In genomic region chr4:91064157-91064853, GRCh38 we compare ENCODE assay signal across 10 cellular contexts.
DNase-seq lines count a peak whose midpoint lies in the region; ATAC-seq and TF ChIP-seq lines count a peak whose summit lies in the region.
"Had no signal": no experiment of that assay in that cellular context is flagged by ENCODE, and none has a peak within 500 bp of the region (broad histone marks: within the 10 kb centered on the region; RNA-seq: fewer than 3 reads in every experiment).

No MANE protein-coding gene starts in this region.

- TF ChIP-seq RAD21 in Ishikawa (IDR thresholded peaks at IDR 0.05; ENCODE audit: low read depth) = no peak

- TF ChIP-seq POLR2A in erythroblast (IDR thresholded peaks at IDR 0.05; ENCODE audit: low read length) = no peak
- no peak for TF ChIP-seq POLR2A in upper lobe of left lung (IDR thresholded peaks at IDR 0.05)

- H3K4me3 Mint-ChIP-seq in natural killer cell treated with Interleukin-12 subunit alpha and Interleukin-12 subunit beta and Interleukin-15 and Interleukin-18, amount 100 ng/mL, for 72 hours = no peak overlapping the region
- H3K4me3 Mint-ChIP-seq: activated naive CD4-positive, alpha-beta T cell treated with anti-CD3 and anti-CD28 coated beads, Interleukin-2, amount 50 U/mL, for 24 hours; stimulated activated naive CD8-positive, alpha-beta T cell treated with anti-CD3 and anti-CD28 coated beads, Interleukin-15, Interleukin-2, amounts not matched to agents 100 ng/mL and 50 ng/mL, for 24 hours had no signal

- no peaks in the 10 kb centered on the region for H3K4me1 Mint-ChIP-seq in natural killer cell treated with Interleukin-12 subunit alpha and Interleukin-12 subunit beta and Interleukin-15 and Interleukin-18, amount 100 ng/mL, for 72 hours (ENCODE audit: low read depth in 2 of 2)
- H3K4me1 Mint-ChIP-seq: activated naive CD4-positive, alpha-beta T cell treated with anti-CD3 and anti-CD28 coated beads, Interleukin-2, amount 50 U/mL, for 24 hours had no signal

- no peaks in the 10 kb centered on the region for H3K27me3 ChIP-seq in upper lobe of left lung

- H3K9me3 Mint-ChIP-seq in natural killer cell treated with Interleukin-12 subunit alpha and Interleukin-12 subunit beta and Interleukin-15 and Interleukin-18, amount 100 ng/mL, for 72 hours = peaks cover 8% of the 10 kb centered on the region
- H3K9me3 Mint-ChIP-seq: stimulated activated naive CD8-positive, alpha-beta T cell treated with anti-CD3 and anti-CD28 coated beads, Interleukin-15, Interleukin-2, amounts not matched to agents 100 ng/mL and 50 ng/mL, for 24 hours had no signal

- no peak overlapping the region for H3K4me3 ChIP-seq in skeletal muscle cell (ENCODE audit: low read depth, low read length)
- no peak overlapping the region for H3K4me3 ChIP-seq in upper lobe of left lung

- H3K27me3 Mint-ChIP-seq in natural killer cell treated with Interleukin-12 subunit alpha and Interleukin-12 subunit beta and Interleukin-15 and Interleukin-18, amount 100 ng/mL, for 72 hours = no peaks in the 10 kb centered on the region
- H3K27me3 Mint-ChIP-seq: activated naive CD4-positive, alpha-beta T cell treated with anti-CD3 and anti-CD28 coated beads, Interleukin-2, amount 50 U/mL, for 24 hours; stimulated activated naive CD8-positive, alpha-beta T cell treated with anti-CD3 and anti-CD28 coated beads, Interleukin-15, Interleukin-2, amounts not matched to agents 100 ng/mL and 50 ng/mL, for 24 hours had no signal

- no peak for TF ChIP-seq CTCF in upper lobe of left lung (IDR thresholded peaks at IDR 0.05)

- H3K27ac Mint-ChIP-seq in natural killer cell treated with Interleukin-12 subunit alpha and Interleukin-12 subunit beta and Interleukin-15 and Interleukin-18, amount 100 ng/mL, for 72 hours = no peak overlapping the region
- H3K27ac Mint-ChIP-seq: activated naive CD4-positive, alpha-beta T cell treated with anti-CD3 and anti-CD28 coated beads, Interleukin-2, amount 50 U/mL, for 24 hours; stimulated activated naive CD8-positive, alpha-beta T cell treated with anti-CD3 and anti-CD28 coated beads, Interleukin-15, Interleukin-2, amounts not matched to agents 100 ng/mL and 50 ng/mL, for 24 hours had no signal

- 33 to 34% methylated on average over 2 of the region's 2 CpGs for WGBS in upper lobe of left lung, 2 donors

- DNase-seq in NCI-H748 (lab: John Stamatoyannopoulos, UW; ENCODE audit: unreplicated experiment) = peak; percentile 92
- peak; percentile 5 to 31 for DNase-seq in erythroblast (lab: John Stamatoyannopoulos, UW)
- DNase-seq in skeletal muscle cell (ENCODE audit: low read depth) = peak; percentile 62
- no peak for DNase-seq in upper lobe of left lung
- DNase-seq in natural killer cell treated with Interleukin-12 subunit alpha and Interleukin-12 subunit beta and Interleukin-15 and Interleukin-18, amount 100 ng/mL, for 72 hours (ENCODE audit: low spot score) = no peak

- H3K4me1 ChIP-seq in upper lobe of left lung = peaks cover 0 to 6% (median 2%) of the 10 kb centered on the region in 4 donors

- no peak for TF ChIP-seq EP300 in Ishikawa (IDR thresholded peaks at IDR 0.05; ENCODE audit: borderline replicate concordance)
- no peak for TF ChIP-seq EP300 in upper lobe of left lung (IDR thresholded peaks at IDR 0.05)

- no peaks in the 10 kb centered on the region for H3K9me3 ChIP-seq in upper lobe of left lung

- ATAC-seq in upper lobe of left lung (ENCODE audit: low FRiP score in 2 of 2) (no peak), GM21423 (IDR thresholded peaks at IDR 0.05; ENCODE audit: unreplicated experiment) (no peak), HG03354 (IDR thresholded peaks at IDR 0.05; ENCODE audit: poor library complexity, severe bottlenecking, unreplicated experiment) (no peak)
- ATAC-seq in natural killer cell treated with Interleukin-12 subunit alpha and Interleukin-12 subunit beta and Interleukin-15 and Interleukin-18, amount 100 ng/mL, for 72 hours = no peak

- no peaks in the 10 kb centered on the region for H3K36me3 ChIP-seq in upper lobe of left lung

- H3K36me3 Mint-ChIP-seq in natural killer cell treated with Interleukin-12 subunit alpha and Interleukin-12 subunit beta and Interleukin-15 and Interleukin-18, amount 100 ng/mL, for 72 hours = no peaks in the 10 kb centered on the region
- H3K36me3 Mint-ChIP-seq: activated naive CD4-positive, alpha-beta T cell treated with anti-CD3 and anti-CD28 coated beads, Interleukin-2, amount 50 U/mL, for 24 hours had no signal

- no peak overlapping the region for H3K27ac ChIP-seq in upper lobe of left lung

TF ChIP-seq in Ishikawa, 13 proteins besides CTCF, POLR2A, EP300 and RAD21:
- TF ChIP-seq NFIC (IDR thresholded peaks at IDR 0.05) = peak; percentile 65
- TF ChIP-seq TEAD4 (IDR thresholded peaks at IDR 0.05) = 0 out of 2 replicates have a peak, but pooled peaks have one; percentile 13
- TF ChIP-seq, protein P1, sequence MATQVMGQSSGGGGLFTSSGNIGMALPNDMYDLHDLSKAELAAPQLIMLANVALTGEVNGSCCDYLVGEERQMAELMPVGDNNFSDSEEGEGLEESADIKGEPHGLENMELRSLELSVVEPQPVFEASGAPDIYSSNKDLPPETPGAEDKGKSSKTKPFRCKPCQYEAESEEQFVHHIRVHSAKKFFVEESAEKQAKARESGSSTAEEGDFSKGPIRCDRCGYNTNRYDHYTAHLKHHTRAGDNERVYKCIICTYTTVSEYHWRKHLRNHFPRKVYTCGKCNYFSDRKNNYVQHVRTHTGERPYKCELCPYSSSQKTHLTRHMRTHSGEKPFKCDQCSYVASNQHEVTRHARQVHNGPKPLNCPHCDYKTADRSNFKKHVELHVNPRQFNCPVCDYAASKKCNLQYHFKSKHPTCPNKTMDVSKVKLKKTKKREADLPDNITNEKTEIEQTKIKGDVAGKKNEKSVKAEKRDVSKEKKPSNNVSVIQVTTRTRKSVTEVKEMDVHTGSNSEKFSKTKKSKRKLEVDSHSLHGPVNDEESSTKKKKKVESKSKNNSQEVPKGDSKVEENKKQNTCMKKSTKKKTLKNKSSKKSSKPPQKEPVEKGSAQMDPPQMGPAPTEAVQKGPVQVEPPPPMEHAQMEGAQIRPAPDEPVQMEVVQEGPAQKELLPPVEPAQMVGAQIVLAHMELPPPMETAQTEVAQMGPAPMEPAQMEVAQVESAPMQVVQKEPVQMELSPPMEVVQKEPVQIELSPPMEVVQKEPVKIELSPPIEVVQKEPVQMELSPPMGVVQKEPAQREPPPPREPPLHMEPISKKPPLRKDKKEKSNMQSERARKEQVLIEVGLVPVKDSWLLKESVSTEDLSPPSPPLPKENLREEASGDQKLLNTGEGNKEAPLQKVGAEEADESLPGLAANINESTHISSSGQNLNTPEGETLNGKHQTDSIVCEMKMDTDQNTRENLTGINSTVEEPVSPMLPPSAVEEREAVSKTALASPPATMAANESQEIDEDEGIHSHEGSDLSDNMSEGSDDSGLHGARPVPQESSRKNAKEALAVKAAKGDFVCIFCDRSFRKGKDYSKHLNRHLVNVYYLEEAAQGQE (IDR thresholded peaks at IDR 0.05; ENCODE audit: low read depth) = no peak
- no peak for TF ChIP-seq EGR1 (IDR thresholded peaks at IDR 0.05)

Comparison
In these comparisons a context has a peak if more than half of its experiments do, and no peak if none do; other contexts are left out.
1. DNase-seq: peak in NCI-H748 (single experiment), erythroblast (2 of 2) and skeletal muscle cell (single experiment); none in upper lobe of left lung (0 of 2) and natural killer cell treated with Interleukin-12 subunit alpha and Interleukin-12 subunit beta and Interleukin-15 and Interleukin-18, amount 100 ng/mL, for 72 hours (single experiment).